In genomic region chr16:47611848-47612493, GRCh38 we compare ENCODE assay signal across 26 cellular contexts.
"Had no signal": no experiment of that assay in that cellular context is flagged by ENCODE, and none has a peak within 500 bp of the region (broad histone marks: within the 10 kb centered on the region; RNA-seq: fewer than 3 reads in every experiment).

No MANE protein-coding gene starts in this region.

- H3K4me3 ChIP-seq: ascending aorta, esophagus muscularis mucosa, heart right ventricle, pancreas, prostate gland, right atrium auricular region, testis, transverse colon had no signal

- H3K9me3 ChIP-seq: esophagus muscularis mucosa, pancreas, prostate gland, right atrium auricular region, testis, transverse colon had no signal

- H3K27ac ChIP-seq: ascending aorta, esophagus muscularis mucosa, foreskin keratinocyte, heart right ventricle, pancreas, prostate gland, right atrium auricular region, testis, transverse colon had no signal

- H3K4me1 Mint-ChIP-seq: activated CD4-positive, alpha-beta T cell treated with anti-CD3 and anti-CD28 coated beads for 36 hours; activated naive CD4-positive, alpha-beta T cell treated with anti-CD3 and anti-CD28 coated beads, Interleukin-2, amount 10 ng/mL, durations not matched to agents 7 days and 5 days; endodermal cell had no signal

- H3K9me3 Mint-ChIP-seq: activated naive CD4-positive, alpha-beta T cell treated with anti-CD3 and anti-CD28 coated beads, Interleukin-2, amount 10 ng/mL, durations not matched to agents 7 days and 5 days; activated naive CD8-positive, alpha-beta T cell treated with anti-CD3 and anti-CD28 coated beads, Interleukin-2, amount 10 ng/mL, durations not matched to agents 7 days and 5 days; activated T-helper 1 cell treated with anti-CD3 and anti-CD28 coated beads, Interleukin-12 subunit alpha, Interleukin-12 subunit beta, Interleukin-2, Interleukin-4 antibody, amounts not matched to agents 30 ng/mL and 10 ng/mL and 1 ng/mL, durations not matched to agents 14 hours and 24 hours and 36 hours had no signal

- H3K36me3 ChIP-seq: prostate gland had no signal

- H3K27me3 Mint-ChIP-seq: activated CD4-positive, alpha-beta T cell treated with anti-CD3 and anti-CD28 coated beads for 36 hours; activated naive CD4-positive, alpha-beta T cell treated with anti-CD3 and anti-CD28 coated beads, Interleukin-2, amount 10 ng/mL, durations not matched to agents 7 days and 5 days; activated naive CD8-positive, alpha-beta T cell treated with anti-CD3 and anti-CD28 coated beads, Interleukin-2, amount 10 ng/mL, durations not matched to agents 7 days and 5 days; brain had no signal

- H3K27ac Mint-ChIP-seq: activated CD4-positive, alpha-beta T cell treated with anti-CD3 and anti-CD28 coated beads for 36 hours; activated naive CD4-positive, alpha-beta T cell treated with anti-CD3 and anti-CD28 coated beads, Interleukin-2, amount 10 ng/mL, durations not matched to agents 7 days and 5 days; activated naive CD8-positive, alpha-beta T cell treated with anti-CD3 and anti-CD28 coated beads, Interleukin-2, amount 10 ng/mL, durations not matched to agents 7 days and 5 days; activated T-helper 1 cell treated with anti-CD3 and anti-CD28 coated beads, Interleukin-12 subunit alpha, Interleukin-12 subunit beta, Interleukin-2, Interleukin-4 antibody, amounts not matched to agents 30 ng/mL and 10 ng/mL and 1 ng/mL, durations not matched to agents 14 hours and 24 hours and 36 hours had no signal

- DNase-seq: activated CD4-positive, alpha-beta T cell treated with anti-CD3 and anti-CD28 coated beads for 36 hours; activated CD4-positive, alpha-beta T cell treated with anti-CD3 and anti-CD28 coated beads, Interleukin-2, amount 50 U/mL, for 48 hours; activated CD4-positive, CD25-positive, alpha-beta regulatory T cell; activated CD8-positive, alpha-beta memory T cell treated with anti-CD3 and anti-CD28 coated beads for 24 hours; activated gamma-delta T cell; activated naive CD4-positive, alpha-beta T cell treated with anti-CD3 and anti-CD28 coated beads, Interleukin-2, amount 10 ng/mL, durations not matched to agents 7 days and 5 days; activated naive CD8-positive, alpha-beta T cell treated with anti-CD3 and anti-CD28 coated beads, Interleukin-2, amount 10 ng/mL, durations not matched to agents 7 days and 5 days; activated T-cell treated with anti-CD3 and anti-CD28 coated beads, Interleukin-2, amount 50 U/mL, for 1 hour; caudate nucleus; endodermal cell; heart right ventricle; left ventricle myocardium superior; nucleus accumbens; pancreas; stimulated activated CD4-positive, alpha-beta T cell treated with anti-CD3 and anti-CD28 coated beads, Interleukin-15, amount 100 ng/mL, for 24 hours; stimulated activated CD4-positive, alpha-beta T cell treated with anti-CD3 and anti-CD28 coated beads, Interleukin-2, amount 100 ng/mL, for 24 hours; stimulated activated naive CD4-positive, alpha-beta T cell treated with Interleukin-2 at 50 U/mL for 16 hours; testis; transverse colon had no signal

- H3K27me3 ChIP-seq: ascending aorta, esophagus muscularis mucosa, foreskin keratinocyte, heart right ventricle, pancreas, right atrium auricular region, testis, transverse colon had no signal

- H3K4me3 Mint-ChIP-seq: activated CD4-positive, alpha-beta T cell treated with anti-CD3 and anti-CD28 coated beads for 36 hours; activated naive CD4-positive, alpha-beta T cell treated with anti-CD3 and anti-CD28 coated beads, Interleukin-2, amount 10 ng/mL, durations not matched to agents 7 days and 5 days; activated naive CD8-positive, alpha-beta T cell treated with anti-CD3 and anti-CD28 coated beads, Interleukin-2, amount 10 ng/mL, durations not matched to agents 7 days and 5 days; activated T-helper 1 cell treated with anti-CD3 and anti-CD28 coated beads, Interleukin-12 subunit alpha, Interleukin-12 subunit beta, Interleukin-2, Interleukin-4 antibody, amounts not matched to agents 30 ng/mL and 10 ng/mL and 1 ng/mL, durations not matched to agents 14 hours and 24 hours and 36 hours; brain; endodermal cell had no signal

- H3K4me1 ChIP-seq: ascending aorta, esophagus muscularis mucosa, pancreas, prostate gland, right atrium auricular region, testis, transverse colon had no signal

- ATAC-seq: activated CD4-positive, alpha-beta T cell treated with anti-CD3 and anti-CD28 coated beads for 36 hours; left ventricle myocardium superior; pancreas had no signal
